Comparison of ENCODE assay signal across 23 cellular contexts in genomic region chr6:144955853-144956252, GRCh38.
A peak's percentile ranks its signal among the peaks of the same experiment; 100 is the strongest.
DNase-seq lines count a peak whose midpoint lies in the region; ATAC-seq and TF ChIP-seq lines count a peak whose summit lies in the region.
"Had no signal": no experiment of that assay in that cellular context is flagged by ENCODE, and none has a peak within 500 bp of the region (broad histone marks: within the 10 kb centered on the region; RNA-seq: fewer than 3 reads in every experiment).

No MANE protein-coding gene starts in this region.

- H3K27ac ChIP-seq in mammary epithelial cell (ENCODE audit: insufficient read depth, low read depth, low read length) (no peak overlapping the region), breast epithelium (no peak overlapping the region), testis (no peak overlapping the region)
- H3K27ac ChIP-seq: 22Rv1, epithelial cell of prostate, gastrocnemius medialis, upper lobe of left lung had no signal

- intact Hi-C loops in mammary epithelial cell (cut with micrococcal nuclease) (no loop called here), breast epithelium (cut with DNase I; ENCODE audit: low total_unique reads) (no loop called here), testis (cut with DNase I; ENCODE audit: low total_unique reads) (no loop called here)

- DNase-seq in mammary epithelial cell, result peak; percentile 36
- no peak for DNase-seq in breast epithelium (ENCODE audit: low spot score in 2 of 2)
- peak; percentile 53 for DNase-seq in astrocyte of the spinal cord (ENCODE audit: low read depth, low spot score)
- peak; percentile 63 for DNase-seq in iris pigment epithelial cell (ENCODE audit: low read depth)
- DNase-seq in NCI-H187 treated with DMSO at 0.1 percent for 48 hours (lab: John Stamatoyannopoulos, UW), result no peak
- no peak for DNase-seq in testis
- DNase-seq: activated naive CD4-positive, alpha-beta T cell treated with anti-CD3 and anti-CD28 coated beads for 36 hours; amygdala; CD8-positive, alpha-beta T cell; DMS153; gastrocnemius medialis; GF-D8; hippocampal formation; NCI-H1092; NCI-H2029 treated with DMSO at 0.1 percent for 48 hours; NCI-H82; nephron progenitor cell; upper lobe of left lung had no signal

- 91% methylated on average over 3 of the region's 3 CpGs for WGBS in mammary epithelial cell (ENCODE audit: low coverage, missing lambda C conversion rate)
- WGBS in testis, 2 donors, result 80 to 88% methylated on average over 3 of the region's 3 CpGs

- H3K4me3 ChIP-seq in mammary epithelial cell (replicated peaks in 1 of 3; ENCODE audit: insufficient read depth in 1 of 3, low read depth in 2 of 3, low read length in 3 of 3) (no peak overlapping the region), breast epithelium (no peak overlapping the region), astrocyte of the spinal cord (ENCODE audit: low read depth, low read length) (no peak overlapping the region), testis (no peak overlapping the region)
- H3K4me3 ChIP-seq: gastrocnemius medialis, upper lobe of left lung had no signal

- H4K20me1 ChIP-seq in mammary epithelial cell (ENCODE audit: insufficient read depth, low read length), result no peaks in the 10 kb centered on the region

- no peak overlapping the region for H2AFZ ChIP-seq in mammary epithelial cell (ENCODE audit: low read depth, low read length)

- H3K4me1 ChIP-seq in mammary epithelial cell (ENCODE audit: insufficient read depth, low read length) (peaks cover 10% of the 10 kb centered on the region), breast epithelium (no peaks in the 10 kb centered on the region), testis (no peaks in the 10 kb centered on the region)
- H3K4me1 ChIP-seq: gastrocnemius medialis, upper lobe of left lung had no signal

- TF ChIP-seq POLR2A in breast epithelium (IDR thresholded peaks at IDR 0.05) (no peak), testis (IDR thresholded peaks at IDR 0.05) (no peak)

- ATAC-seq in GM18502 (IDR thresholded peaks at IDR 0.05; ENCODE audit: poor library complexity, unreplicated experiment) (no peak), GM21390 (IDR thresholded peaks at IDR 0.05; ENCODE audit: unreplicated experiment) (no peak)
- ATAC-seq: CD8-positive, alpha-beta T cell; gastrocnemius medialis; WTC11 had no signal

- no peak overlapping the region for H3K9ac ChIP-seq in mammary epithelial cell (ENCODE audit: insufficient read depth, low read length)

- no peaks in the 10 kb centered on the region for H3K36me3 ChIP-seq in mammary epithelial cell (ENCODE audit: insufficient read depth, low read length)
- no peaks in the 10 kb centered on the region for H3K36me3 ChIP-seq in breast epithelium
- H3K36me3 ChIP-seq in testis (ENCODE audit: low read depth, missing control alignments), result no peaks in the 10 kb centered on the region
- H3K36me3 ChIP-seq: gastrocnemius medialis, upper lobe of left lung had no signal

- TF ChIP-seq CTCF in mammary epithelial cell (conservative IDR thresholded peaks at IDR 0.05 in 1 of 2, IDR thresholded peaks at IDR 0.05 in 1 of 2; ENCODE audit: extremely low read depth in 1 of 2, insufficient read depth in 1 of 2, low read depth in 1 of 2, low read length in 2 of 2), result no peak
- TF ChIP-seq CTCF in breast epithelium (IDR thresholded peaks at IDR 0.05), result no peak
- no peak for TF ChIP-seq CTCF in astrocyte of the spinal cord (IDR thresholded peaks at IDR 0.05; ENCODE audit: low read depth, low read length)
- TF ChIP-seq CTCF in testis (IDR thresholded peaks at IDR 0.05), result no peak

- H3K27me3 ChIP-seq in mammary epithelial cell (ENCODE audit: insufficient read depth, low read length), result no peaks in the 10 kb centered on the region
- H3K27me3 ChIP-seq in breast epithelium, result no peaks in the 10 kb centered on the region
- no peaks in the 10 kb centered on the region for H3K27me3 ChIP-seq in testis
- H3K27me3 ChIP-seq: gastrocnemius medialis, upper lobe of left lung had no signal

- in situ Hi-C loops in mammary epithelial cell (cut with MboI; ENCODE audit: low sequenced_read_pairs in 2 of 2) (no loop called here), astrocyte of the spinal cord (cut with HindIII; ENCODE audit: low sequenced_read_pairs) (no loop called here)

- no peaks in the 10 kb centered on the region for H3K79me2 ChIP-seq in mammary epithelial cell (ENCODE audit: insufficient read depth, low read length)

- no peaks in the 10 kb centered on the region for H3K9me3 ChIP-seq in mammary epithelial cell (replicated peaks; ENCODE audit: insufficient read depth, low read length)
- no peaks in the 10 kb centered on the region for H3K9me3 ChIP-seq in breast epithelium
- H3K9me3 ChIP-seq in testis, result no peaks in the 10 kb centered on the region
- H3K9me3 ChIP-seq: gastrocnemius medialis, upper lobe of left lung had no signal

- dilution Hi-C loops in mammary epithelial cell (cut with HindIII; ENCODE audit: low sequenced_read_pairs), result no loop called here

- BruUV-seq in mammary epithelial cell (replicated peaks; lab: Mats Ljungman, UMichigan), result no TSS peak

- H3K4me2 ChIP-seq in mammary epithelial cell (ENCODE audit: insufficient read depth, low read depth, low read length), result no peak overlapping the region

- CTCF ChIA-PET in mammary epithelial cell (lab: Charles Lee; ENCODE audit: low non-redundant PET), result no interaction called here

Comparison
In these comparisons a context has a peak if more than half of its experiments do, and no peak if none do; other contexts are left out.
1. DNase-seq: peak in mammary epithelial cell (single experiment), astrocyte of the spinal cord (single experiment) and iris pigment epithelial cell (single experiment); none in breast epithelium (0 of 2), NCI-H187 treated with DMSO at 0.1 percent for 48 hours (single experiment) and testis (single experiment).